Comparison of ENCODE assay signal across 1 cellular context in the genomic region with DNA sequence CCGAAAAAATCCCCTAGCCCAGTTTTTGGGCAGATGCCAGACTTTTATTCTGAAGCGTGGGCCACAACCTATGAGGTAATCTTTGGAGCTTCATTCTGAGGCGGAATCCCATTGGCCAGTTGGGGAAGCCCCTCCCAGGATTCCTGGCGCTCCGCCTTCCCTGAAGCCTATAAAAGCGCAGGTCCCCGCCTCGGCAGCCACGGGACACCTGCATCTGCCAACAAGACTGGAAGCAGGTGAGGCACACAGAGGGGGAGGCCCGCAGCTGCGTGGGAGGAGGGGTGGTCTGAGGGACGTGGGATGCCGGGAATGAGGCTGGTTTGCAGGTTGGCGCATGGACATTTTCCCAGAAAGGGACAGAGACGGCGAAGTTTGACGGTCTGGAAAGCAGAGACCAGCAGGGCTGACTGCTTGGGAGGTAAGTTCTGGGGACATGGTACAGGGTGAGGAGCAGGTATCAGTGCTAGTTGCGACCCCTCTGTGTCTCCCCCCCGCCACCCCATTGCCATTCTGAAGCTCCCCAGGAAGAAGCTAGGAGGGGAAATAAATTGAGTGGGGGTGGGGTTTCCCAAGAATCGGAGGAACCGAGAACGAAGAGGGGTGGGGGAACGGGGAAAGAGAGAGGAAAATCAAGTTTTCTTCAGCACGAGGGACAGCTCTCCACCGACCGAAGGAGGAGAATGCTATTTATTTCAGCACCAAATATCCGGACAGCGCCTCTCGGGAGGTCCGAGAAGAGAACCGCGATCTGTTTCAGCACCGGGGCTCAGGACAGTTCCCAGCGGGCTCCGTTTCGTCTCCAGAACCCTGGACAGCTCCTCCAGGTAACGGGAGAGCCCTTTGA.
TF ChIP-seq lines count a peak whose summit lies in the region.

No MANE protein-coding gene starts in this region.

TF ChIP-seq in HepG2, 621 proteins besides CTCF, POLR2A, EP300 and RAD21 (continued from another document and continues in another):
- TF ChIP-seq, protein P1, sequence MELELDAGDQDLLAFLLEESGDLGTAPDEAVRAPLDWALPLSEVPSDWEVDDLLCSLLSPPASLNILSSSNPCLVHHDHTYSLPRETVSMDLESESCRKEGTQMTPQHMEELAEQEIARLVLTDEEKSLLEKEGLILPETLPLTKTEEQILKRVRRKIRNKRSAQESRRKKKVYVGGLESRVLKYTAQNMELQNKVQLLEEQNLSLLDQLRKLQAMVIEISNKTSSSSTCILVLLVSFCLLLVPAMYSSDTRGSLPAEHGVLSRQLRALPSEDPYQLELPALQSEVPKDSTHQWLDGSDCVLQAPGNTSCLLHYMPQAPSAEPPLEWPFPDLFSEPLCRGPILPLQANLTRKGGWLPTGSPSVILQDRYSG (CRISPR knock-in tag; IDR thresholded peaks at IDR 0.05) = peak; percentile 100
- TF ChIP-seq HNRNPH1 (optimal IDR thresholded peaks at IDR 0.05; ENCODE audit: low read depth, low read length) (no peak), KLF15 (CRISPR knock-in tag; IDR thresholded peaks at IDR 0.05; ENCODE audit: borderline replicate concordance) (peak; percentile 100), BRD4 (CRISPR knock-in tag; IDR thresholded peaks at IDR 0.05) (peak; percentile 67), PRMT3 (CRISPR knock-in tag; IDR thresholded peaks at IDR 0.05; ENCODE audit: borderline replicate concordance, low read depth) (peak; percentile 100), CEBPZ (IDR thresholded peaks at IDR 0.05; ENCODE audit: low read length) (no peak), ZFP41 (CRISPR knock-in tag; IDR thresholded peaks at IDR 0.05; ENCODE audit: borderline replicate concordance) (peak; percentile 100), ZBTB3 (CRISPR knock-in tag; IDR thresholded peaks at IDR 0.05; ENCODE audit: borderline replicate concordance, low read depth) (peak; percentile 99), NFE2L1 (CRISPR knock-in tag; IDR thresholded peaks at IDR 0.05; ENCODE audit: borderline replicate concordance) (peak; percentile 99), ZFP37 (CRISPR knock-in tag; IDR thresholded peaks at IDR 0.05; ENCODE audit: borderline replicate concordance) (peak; percentile 100), SMAD3 (CRISPR knock-in tag; IDR thresholded peaks at IDR 0.05) (peak; percentile 100), IRX3 (CRISPR knock-in tag; IDR thresholded peaks at IDR 0.05; ENCODE audit: borderline replicate concordance, low read depth) (peak; percentile 100), STAG1 (CRISPR knock-in tag; IDR thresholded peaks at IDR 0.05) (peak; percentile 62), SRSF1 (optimal IDR thresholded peaks at IDR 0.05; ENCODE audit: low read depth, low read length) (no peak), MIER3 (CRISPR knock-in tag; IDR thresholded peaks at IDR 0.05; ENCODE audit: borderline replicate concordance) (peak; percentile 100), ZNF20 (CRISPR knock-in tag; IDR thresholded peaks at IDR 0.05) (peak; percentile 100), SRSF4 (IDR thresholded peaks at IDR 0.05; ENCODE audit: low read depth, low read length, poor library complexity, severe bottlenecking) (no peak), TGIF2 (CRISPR knock-in tag; IDR thresholded peaks at IDR 0.05) (peak; percentile 100), AFF4 (CRISPR knock-in tag; IDR thresholded peaks at IDR 0.05) (peak; percentile 99), ZNF619 (CRISPR knock-in tag; IDR thresholded peaks at IDR 0.05) (peak; percentile 100), TOE1 (CRISPR knock-in tag; IDR thresholded peaks at IDR 0.05) (peak; percentile 100), KDM2A (CRISPR knock-in tag; IDR thresholded peaks at IDR 0.05; ENCODE audit: borderline replicate concordance, low read depth) (peak; percentile 100), IRF2 (CRISPR knock-in tag; IDR thresholded peaks at IDR 0.05) (peak; percentile 100), HMGXB4 (CRISPR knock-in tag; IDR thresholded peaks at IDR 0.05; ENCODE audit: borderline replicate concordance in 1 of 2, low read depth in 1 of 2) (peak; percentile 88 to 99), RBM22 (optimal IDR thresholded peaks at IDR 0.05; ENCODE audit: low read length) (no peak), REST (IDR thresholded peaks at IDR 0.05; ENCODE audit: borderline replicate concordance in 1 of 2, low read depth in 1 of 2, low read length in 2 of 2) (peak; percentile 96 to 100), CREM (IDR thresholded peaks at IDR 0.05) (no peak; the same call in 1 of the 2 replicates), CREM (CRISPR knock-in tag; IDR thresholded peaks at IDR 0.05) (peak; percentile 88), GLI4 (CRISPR knock-in tag; IDR thresholded peaks at IDR 0.05; ENCODE audit: borderline replicate concordance) (peak; percentile 100), ZNF3 (CRISPR knock-in tag; IDR thresholded peaks at IDR 0.05) (peak; percentile 99), ARID4A (CRISPR knock-in tag; IDR thresholded peaks at IDR 0.05; ENCODE audit: borderline replicate concordance) (peak; percentile 100), ZNF83 (CRISPR knock-in tag; IDR thresholded peaks at IDR 0.05; ENCODE audit: borderline replicate concordance) (peak; percentile 100)
- TF ChIP-seq, protein P2, sequence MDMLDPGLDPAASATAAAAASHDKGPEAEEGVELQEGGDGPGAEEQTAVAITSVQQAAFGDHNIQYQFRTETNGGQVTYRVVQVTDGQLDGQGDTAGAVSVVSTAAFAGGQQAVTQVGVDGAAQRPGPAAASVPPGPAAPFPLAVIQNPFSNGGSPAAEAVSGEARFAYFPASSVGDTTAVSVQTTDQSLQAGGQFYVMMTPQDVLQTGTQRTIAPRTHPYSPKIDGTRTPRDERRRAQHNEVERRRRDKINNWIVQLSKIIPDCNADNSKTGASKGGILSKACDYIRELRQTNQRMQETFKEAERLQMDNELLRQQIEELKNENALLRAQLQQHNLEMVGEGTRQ (IDR thresholded peaks at IDR 0.05; ENCODE audit: low read depth, low read length) = no peak
- TF ChIP-seq, protein P2 (CRISPR knock-in tag; IDR thresholded peaks at IDR 0.05; ENCODE audit: borderline replicate concordance) = peak; percentile 78
